Comparison of ENCODE assay signal across 8 cellular contexts in genomic region chr2:24360963-24361330, GRCh38. TPM values are rescaled to one million over a fixed set of nuclear protein-coding genes. Genes with fewer than 3 reads are reported as not detected.
A peak's percentile ranks its signal among the peaks of the same experiment; 100 is the strongest.
DNase-seq lines count a peak whose midpoint lies in the region; ATAC-seq and TF ChIP-seq lines count a peak whose summit lies in the region.

No MANE protein-coding gene starts in this region.

- H3K4me1 ChIP-seq in A673 (ENCODE audit: insufficient read depth, low read length, poor library complexity, severe bottlenecking) = peaks cover 4% of the 10 kb centered on the region
- no peaks in the 10 kb centered on the region; the same call in 1 of the 2 replicates for H3K4me1 ChIP-seq in IMR-90 (ENCODE audit: control insufficient read depth, insufficient read depth, low read length)
- H3K4me1 ChIP-seq in muscle layer of duodenum (ENCODE audit: control insufficient read depth in 1 of 2, insufficient read depth in 2 of 2, low read length in 2 of 2) = peaks cover 7 to 15% of the 10 kb centered on the region in 2 donors

- H3K23ac ChIP-seq in IMR-90 (ENCODE audit: low read depth, low read length) = no peak overlapping the region

- H2AK5ac ChIP-seq in IMR-90 (ENCODE audit: low read depth, low read length) = peak overlapping the region; percentile 42; the same call in 1 of the 2 replicates

- no peak for TF ChIP-seq POLR2A in IMR-90 (IDR thresholded peaks at IDR 0.05; ENCODE audit: low read depth, low read length)

- H3K56ac ChIP-seq in IMR-90 (ENCODE audit: extremely low read depth, insufficient read depth, low read length) = no peak overlapping the region

- H3K27me3 ChIP-seq in A673 (replicated peaks; ENCODE audit: insufficient read depth, low read depth, low read length, poor library complexity) = no peaks in the 10 kb centered on the region
- no peaks in the 10 kb centered on the region; the same call in 1 of the 2 replicates for H3K27me3 ChIP-seq in IMR-90 (ENCODE audit: control insufficient read depth, insufficient read depth, low read length)
- H3K27me3 ChIP-seq in muscle layer of duodenum (ENCODE audit: low read depth, low read length) = no peaks in the 10 kb centered on the region

- in situ Hi-C loops in IMR-90 (cut with MboI; ENCODE audit: low sequenced_read_pairs) = no loop called here

- H3K9me3 Mint-ChIP-seq in central memory CD8-positive, alpha-beta T cell = no peaks in the 10 kb centered on the region

- H3K14ac ChIP-seq in IMR-90 (replicated peaks; ENCODE audit: low read depth, low read length) = no peak overlapping the region; the same call in 1 of the 2 replicates

- H2BK5ac ChIP-seq in IMR-90 (ENCODE audit: low read depth, low read length, poor library complexity, severe bottlenecking) = no peak overlapping the region

- peak overlapping the region; percentile 69 for H3K4me2 ChIP-seq in IMR-90 (ENCODE audit: low read depth, low read length)

- POLR2A ChIA-PET in A673 (lab: Charles Lee; ENCODE audit: low non-redundant PET) (interaction anchor here (0.7 kb wide), 1 partner anchor 559 kb away, joined by 3 read pairs; the partner anchor contains the start of gene ADCY3), IMR-90 (lab: Charles Lee; ENCODE audit: unreplicated experiment) (no interaction called here)

- BruUV-seq in A673 (replicated peaks; lab: Mats Ljungman, UMichigan) (no TSS peak), IMR-90 (replicated peaks; lab: Mats Ljungman, UMichigan) (no TSS peak)

- H3K36me3 ChIP-seq in A673 (ENCODE audit: insufficient read depth, low read length, poor library complexity, severe bottlenecking) = no peaks in the 10 kb centered on the region
- no peaks in the 10 kb centered on the region for H3K36me3 ChIP-seq in IMR-90 (ENCODE audit: control insufficient read depth, insufficient read depth, low read length)
- no peaks in the 10 kb centered on the region for H3K36me3 ChIP-seq in muscle layer of duodenum (ENCODE audit: control insufficient read depth in 1 of 2, insufficient read depth in 2 of 2, low read length in 2 of 2)

- no peaks in the 10 kb centered on the region for H3K27me3 Mint-ChIP-seq in central memory CD8-positive, alpha-beta T cell

- dilution Hi-C loops in IMR-90 (cut with HindIII; ENCODE audit: low sequenced_read_pairs, unreplicated experiment) = no loop called here

- peak overlapping the region; percentile 88 for H2AK9ac ChIP-seq in IMR-90 (replicated peaks; ENCODE audit: low read depth, low read length, poor library complexity)

- peaks cover 26% of the 10 kb centered on the region for H3K36me3 Mint-ChIP-seq in central memory CD8-positive, alpha-beta T cell (ENCODE audit: insufficient read depth)

- H4K5ac ChIP-seq in IMR-90 (ENCODE audit: low read depth, low read length) = peak overlapping the region; percentile 83

- H2BK15ac ChIP-seq in IMR-90 (ENCODE audit: low read depth, low read length) = no peak overlapping the region

- H3K27ac ChIP-seq in A673 (ENCODE audit: low read depth, low read length, poor library complexity, severe bottlenecking) = peak overlapping the region; percentile 75
- peak overlapping the region; percentile 64; the same call in 1 of the 2 replicates for H3K27ac ChIP-seq in IMR-90 (ENCODE audit: insufficient read depth, low read length)
- peak overlapping the region; percentile 67 for H3K27ac ChIP-seq in muscle layer of duodenum (ENCODE audit: low read length)

- peak overlapping the region; percentile 68 for H4K91ac ChIP-seq in IMR-90 (ENCODE audit: insufficient read depth, low read depth, low read length)

- peak overlapping the region; percentile 83 for H3K4ac ChIP-seq in IMR-90 (ENCODE audit: low read depth, low read length)

- peaks cover 27% of the 10 kb centered on the region for H3K4me1 Mint-ChIP-seq in central memory CD8-positive, alpha-beta T cell

- CTCF ChIA-PET in A673 (lab: Charles Lee) (no interaction called here), IMR-90 (lab: Yijun Ruan, JAX) (no interaction called here)

- peak overlapping the region; percentile 89 for H3K4me3 ChIP-seq in A673 (ENCODE audit: low read depth, low read length, poor library complexity, severe bottlenecking)
- H3K4me3 ChIP-seq in IMR-90 (ENCODE audit: insufficient read depth, low read depth, low read length) = peak overlapping the region; percentile 97
- H3K4me3 ChIP-seq in muscle layer of duodenum (ENCODE audit: low read depth in 1 of 2, low read length in 2 of 2) = peak overlapping the region; percentile 82 to 91

- H3K79me1 ChIP-seq in IMR-90 (ENCODE audit: low read depth in 1 of 2, low read length in 2 of 2) = peaks cover 7 to 29% of the 10 kb centered on the region in 2 experiments

- peak overlapping the region; percentile 82 for H3K4me3 Mint-ChIP-seq in central memory CD8-positive, alpha-beta T cell

- no peak for DNase-seq in A673 (ENCODE audit: low spot score)
- no peak for DNase-seq in IMR-90
- no peak for DNase-seq in central memory CD8-positive, alpha-beta T cell (ENCODE audit: low spot score in 2 of 2)
- no peak for DNase-seq in NOMO-1 treated with DMSO at 0.1 percent for 48 hours (lab: John Stamatoyannopoulos, UW; ENCODE audit: unreplicated experiment)
- no peak for DNase-seq in stimulated activated CD4-positive, alpha-beta T cell treated with anti-CD3 and anti-CD28 coated beads, Interleukin-12 subunit alpha, Interleukin-12 subunit beta, amount 100 ng/mL, for 4 hours
- no peak for DNase-seq in COLO668 (lab: John Stamatoyannopoulos, UW; ENCODE audit: unreplicated experiment)
- DNase-seq in NCI-H774 (lab: John Stamatoyannopoulos, UW) = no peak

- H3K9me1 ChIP-seq in IMR-90 (ENCODE audit: insufficient read depth, low read length) = peaks cover 4% of the 10 kb centered on the region; the same call in 1 of the 2 replicates

- intact Hi-C loops in A673 (cut with micrococcal nuclease; ENCODE audit: unreplicated experiment) (no loop called here), IMR-90 (cut with micrococcal nuclease) (no loop called here)

- H3K9ac ChIP-seq in IMR-90 (ENCODE audit: low read depth, low read length) = no peak overlapping the region

- TF ChIP-seq RAD21 in IMR-90 (IDR thresholded peaks at IDR 0.05; ENCODE audit: low read length) = no peak

- H3K9me3 ChIP-seq in A673 (ENCODE audit: low read depth, low read length, poor library complexity, severe bottlenecking) = no peaks in the 10 kb centered on the region
- H3K9me3 ChIP-seq in IMR-90 (ENCODE audit: control insufficient read depth, insufficient read depth, low read length) = no peaks in the 10 kb centered on the region
- H3K9me3 ChIP-seq in muscle layer of duodenum (ENCODE audit: control insufficient read depth in 1 of 2, low read length in 2 of 2) = no peaks in the 10 kb centered on the region

- peak overlapping the region; percentile 85 to 92 for H4K8ac ChIP-seq in IMR-90 (ENCODE audit: low read depth in 2 of 2, low read length in 2 of 2)

- ATAC-seq in IMR-90 (ENCODE audit: low read depth) = no peak
- no peak for ATAC-seq in central memory CD8-positive, alpha-beta T cell (replicated peaks; ENCODE audit: extremely low read depth, poor library complexity, severe bottlenecking)

- H2BK120ac ChIP-seq in IMR-90 (ENCODE audit: low read depth, low read length) = peak overlapping the region; percentile 95

- TF ChIP-seq CTCF in A673 (conservative IDR thresholded peaks at IDR 0.05; ENCODE audit: low read depth, low read length) (no peak), IMR-90 (conservative IDR thresholded peaks at IDR 0.05; ENCODE audit: low read depth, low read length) (no peak)

- no peak overlapping the region for H2BK20ac ChIP-seq in IMR-90 (ENCODE audit: low read depth, low read length)

- H3K27ac Mint-ChIP-seq in central memory CD8-positive, alpha-beta T cell (ENCODE audit: low read depth) = peak overlapping the region; percentile 94

- 95% methylated on average over 9 of the region's 15 CpGs; no CpG with 5 or more reads in 1 of the 2 experiments for WGBS in IMR-90 (ENCODE audit: extremely low coverage in 2 of 2, insufficient read length in 1 of 2), 2 experiments

- H2AFZ ChIP-seq in IMR-90 (replicated peaks; ENCODE audit: low read length, poor library complexity) = peak overlapping the region; percentile 99

- peak overlapping the region; percentile 77; the same call in 1 of the 2 replicates for H3K18ac ChIP-seq in IMR-90 (ENCODE audit: low read depth, low read length)

- H4K20me1 ChIP-seq in IMR-90 (ENCODE audit: insufficient read depth, low read length) = no peaks in the 10 kb centered on the region

TF ChIP-seq in IMR-90, 13 proteins besides CTCF, POLR2A, EP300 and RAD21:
- no peak for TF ChIP-seq USF2 (IDR thresholded peaks at IDR 0.05; ENCODE audit: low read depth, low read length)

RNA-seq across cellular contexts. Expression of gene ITSN2, which starts 0.6 kb away (rescaled TPM):
- total RNA-seq in A673 (2021) (16.4 and 21.4 TPM in 2 replicates), IMR-90 (2012; rRNA removed) (17.2 and 23.3 TPM in 2 replicates)
- 8.4 and 10.7 TPM in 2 replicates for polyA plus RNA-seq in IMR-90 (2012; rRNA removed)
- 3.6 and 3.9 TPM in 2 replicates for polyA plus RNA-seq in IMR-90 (2012; cell fraction: cytosol; rRNA removed)
- polyA plus RNA-seq in IMR-90 (2012; cell fraction: nucleus; rRNA removed; ENCODE audit: low replicate concordance) = 15.6 and 47.7 TPM in 2 replicates
